Comparison of ENCODE assay signal across 8 cellular contexts in the genomic region with DNA sequence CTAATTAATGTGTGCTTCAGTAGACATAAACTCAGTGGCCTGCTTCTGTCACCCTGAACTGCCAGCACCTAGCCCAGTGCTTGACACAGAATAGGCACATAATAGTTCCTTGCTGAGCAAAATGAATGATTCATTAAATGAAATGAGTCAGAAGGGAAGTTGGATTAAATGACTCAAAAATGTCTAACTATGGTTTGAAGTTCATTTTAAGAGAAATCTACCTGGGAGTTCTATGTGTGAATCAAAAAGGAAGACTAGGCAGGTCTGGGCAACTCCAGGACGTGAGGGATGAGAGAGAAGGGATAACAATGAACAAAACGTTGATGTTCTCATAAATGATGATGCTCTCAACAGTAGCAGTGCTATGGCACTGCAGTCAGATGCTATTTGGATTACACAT.
DNase-seq lines count a peak whose midpoint lies in the region; ATAC-seq lines count a peak whose summit lies in the region.

No MANE protein-coding gene starts in this region.

- no peaks in the 10 kb centered on the region for H3K36me3 Mint-ChIP-seq in activated naive CD8-positive, alpha-beta T cell treated with anti-CD3 and anti-CD28 coated beads for 36 hours

- H3K4me1 Mint-ChIP-seq in activated naive CD8-positive, alpha-beta T cell treated with anti-CD3 and anti-CD28 coated beads for 36 hours = peaks cover 14% of the 10 kb centered on the region

- H3K4me3 Mint-ChIP-seq in activated naive CD8-positive, alpha-beta T cell treated with anti-CD3 and anti-CD28 coated beads for 36 hours = no peak overlapping the region

- peak; percentile 59 for ATAC-seq in GM19372 (IDR thresholded peaks at IDR 0.05; ENCODE audit: low read depth, unreplicated experiment)
- peak; percentile 73 for ATAC-seq in HG03139 (IDR thresholded peaks at IDR 0.05; ENCODE audit: unreplicated experiment)

- H3K27ac Mint-ChIP-seq in activated naive CD8-positive, alpha-beta T cell treated with anti-CD3 and anti-CD28 coated beads for 36 hours = peak overlapping the region; percentile 50

- DNase-seq in CD1c-positive myeloid dendritic cell (ENCODE audit: extremely low spot score) = peak; percentile 22
- peak; percentile 23 for DNase-seq in activated naive CD8-positive, alpha-beta T cell treated with anti-CD3 and anti-CD28 coated beads for 36 hours
- no peak for DNase-seq in DMS153 treated with DMSO at 0.1 percent for 48 hours (lab: John Stamatoyannopoulos, UW; ENCODE audit: unreplicated experiment)
- no peak for DNase-seq in globus pallidus (ENCODE audit: low spot score)
- no peak for DNase-seq in stimulated activated CD4-positive, alpha-beta T cell treated with anti-CD3 and anti-CD28 coated beads, Interleukin-4, amount 100 ng/mL, for 1 hour
- no peak for DNase-seq in NCI-H146 (lab: John Stamatoyannopoulos, UW)

- H3K27me3 Mint-ChIP-seq in activated naive CD8-positive, alpha-beta T cell treated with anti-CD3 and anti-CD28 coated beads for 36 hours = peaks cover 26% of the 10 kb centered on the region

- H3K9me3 Mint-ChIP-seq in activated naive CD8-positive, alpha-beta T cell treated with anti-CD3 and anti-CD28 coated beads for 36 hours = no peaks in the 10 kb centered on the region

Comparison
In these comparisons a context has a peak if more than half of its experiments do, and no peak if none do; other contexts are left out.
1. DNase-seq: peak in CD1c-positive myeloid dendritic cell (single experiment) and activated naive CD8-positive, alpha-beta T cell treated with anti-CD3 and anti-CD28 coated beads for 36 hours (single experiment); none in DMS153 treated with DMSO at 0.1 percent for 48 hours (single experiment), globus pallidus (single experiment), stimulated activated CD4-positive, alpha-beta T cell treated with anti-CD3 and anti-CD28 coated beads, Interleukin-4, amount 100 ng/mL, for 1 hour (single experiment) and NCI-H146 (single experiment).